In genomic region chr17:75318615-75319222, GRCh38 we compare ENCODE assay signal across 1 cellular context.
TF ChIP-seq lines count a peak whose summit lies in the region.

No MANE protein-coding gene starts in this region.

TF ChIP-seq in SK-N-SH treated with all-trans-retinoic acid at 6 μM for 48 hours, 23 proteins besides CTCF, POLR2A, EP300 and RAD21 (continued from another document):
- TF ChIP-seq GLIS3 (CRISPR knock-in tag; IDR thresholded peaks at IDR 0.05) (no peak), ZFP3 (CRISPR knock-in tag; IDR thresholded peaks at IDR 0.05) (no peak), ZNF565 (CRISPR knock-in tag; conservative IDR thresholded peaks at IDR 0.05; ENCODE audit: low read depth) (no peak), ISL1 (CRISPR knock-in tag; IDR thresholded peaks at IDR 0.05) (no peak), TOX (CRISPR knock-in tag; IDR thresholded peaks at IDR 0.05; ENCODE audit: borderline replicate concordance) (no peak), RARB (CRISPR knock-in tag; IDR thresholded peaks at IDR 0.05) (no peak), ZC3H10 (CRISPR knock-in tag; IDR thresholded peaks at IDR 0.05) (no peak), ZNF8 (CRISPR knock-in tag; IDR thresholded peaks at IDR 0.05) (no peak), OSR1 (CRISPR knock-in tag; IDR thresholded peaks at IDR 0.05) (no peak), BACH2 (CRISPR knock-in tag; IDR thresholded peaks at IDR 0.05; ENCODE audit: borderline replicate concordance) (no peak), ESRRG (CRISPR knock-in tag; IDR thresholded peaks at IDR 0.05) (no peak)
- TF ChIP-seq, protein P1, sequence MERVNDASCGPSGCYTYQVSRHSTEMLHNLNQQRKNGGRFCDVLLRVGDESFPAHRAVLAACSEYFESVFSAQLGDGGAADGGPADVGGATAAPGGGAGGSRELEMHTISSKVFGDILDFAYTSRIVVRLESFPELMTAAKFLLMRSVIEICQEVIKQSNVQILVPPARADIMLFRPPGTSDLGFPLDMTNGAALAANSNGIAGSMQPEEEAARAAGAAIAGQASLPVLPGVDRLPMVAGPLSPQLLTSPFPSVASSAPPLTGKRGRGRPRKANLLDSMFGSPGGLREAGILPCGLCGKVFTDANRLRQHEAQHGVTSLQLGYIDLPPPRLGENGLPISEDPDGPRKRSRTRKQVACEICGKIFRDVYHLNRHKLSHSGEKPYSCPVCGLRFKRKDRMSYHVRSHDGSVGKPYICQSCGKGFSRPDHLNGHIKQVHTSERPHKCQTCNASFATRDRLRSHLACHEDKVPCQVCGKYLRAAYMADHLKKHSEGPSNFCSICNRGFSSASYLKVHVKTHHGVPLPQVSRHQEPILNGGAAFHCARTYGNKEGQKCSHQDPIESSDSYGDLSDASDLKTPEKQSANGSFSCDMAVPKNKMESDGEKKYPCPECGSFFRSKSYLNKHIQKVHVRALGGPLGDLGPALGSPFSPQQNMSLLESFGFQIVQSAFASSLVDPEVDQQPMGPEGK (CRISPR knock-in tag; IDR thresholded peaks at IDR 0.05; ENCODE audit: borderline replicate concordance) = no peak
- TF ChIP-seq, protein P2, sequence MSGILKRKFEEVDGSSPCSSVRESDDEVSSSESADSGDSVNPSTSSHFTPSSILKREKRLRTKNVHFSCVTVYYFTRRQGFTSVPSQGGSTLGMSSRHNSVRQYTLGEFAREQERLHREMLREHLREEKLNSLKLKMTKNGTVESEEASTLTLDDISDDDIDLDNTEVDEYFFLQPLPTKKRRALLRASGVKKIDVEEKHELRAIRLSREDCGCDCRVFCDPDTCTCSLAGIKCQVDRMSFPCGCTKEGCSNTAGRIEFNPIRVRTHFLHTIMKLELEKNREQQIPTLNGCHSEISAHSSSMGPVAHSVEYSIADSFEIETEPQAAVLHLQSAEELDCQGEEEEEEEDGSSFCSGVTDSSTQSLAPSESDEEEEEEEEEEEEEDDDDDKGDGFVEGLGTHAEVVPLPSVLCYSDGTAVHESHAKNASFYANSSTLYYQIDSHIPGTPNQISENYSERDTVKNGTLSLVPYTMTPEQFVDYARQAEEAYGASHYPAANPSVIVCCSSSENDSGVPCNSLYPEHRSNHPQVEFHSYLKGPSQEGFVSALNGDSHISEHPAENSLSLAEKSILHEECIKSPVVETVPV (CRISPR knock-in tag; IDR thresholded peaks at IDR 0.05) = no peak
- TF ChIP-seq, protein P3, sequence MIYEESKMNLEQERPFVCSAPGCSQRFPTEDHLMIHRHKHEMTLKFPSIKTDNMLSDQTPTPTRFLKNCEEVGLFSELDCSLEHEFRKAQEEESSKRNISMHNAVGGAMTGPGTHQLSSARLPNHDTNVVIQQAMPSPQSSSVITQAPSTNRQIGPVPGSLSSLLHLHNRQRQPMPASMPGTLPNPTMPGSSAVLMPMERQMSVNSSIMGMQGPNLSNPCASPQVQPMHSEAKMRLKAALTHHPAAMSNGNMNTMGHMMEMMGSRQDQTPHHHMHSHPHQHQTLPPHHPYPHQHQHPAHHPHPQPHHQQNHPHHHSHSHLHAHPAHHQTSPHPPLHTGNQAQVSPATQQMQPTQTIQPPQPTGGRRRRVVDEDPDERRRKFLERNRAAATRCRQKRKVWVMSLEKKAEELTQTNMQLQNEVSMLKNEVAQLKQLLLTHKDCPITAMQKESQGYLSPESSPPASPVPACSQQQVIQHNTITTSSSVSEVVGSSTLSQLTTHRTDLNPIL (CRISPR knock-in tag; IDR thresholded peaks at IDR 0.05; ENCODE audit: low read depth) = no peak
TF ChIP-seq in SK-N-SH treated with all-trans-retinoic acid at 6 μM for 48 hours: peak in this region for 0.
